Comparison of ENCODE assay signal across 8 cellular contexts in genomic region chrX:52261463-52262194, GRCh38.
DNase-seq lines count a peak whose midpoint lies in the region; ATAC-seq and TF ChIP-seq lines count a peak whose summit lies in the region.

No MANE protein-coding gene starts in this region.

- H2AFZ ChIP-seq in neural cell (ENCODE audit: low read depth, low read length), result peak overlapping the region; percentile 27

- DNase-seq in GDM1 (lab: John Stamatoyannopoulos, UW) (peak; percentile 81), H7 (peak; percentile 78), LoVo (ENCODE audit: low spot score) (peak; percentile 71), RWPE1 (ENCODE audit: low spot score) (peak; percentile 56), fibroblast of the aortic adventitia (ENCODE audit: low read depth) (peak; percentile 92)
- peak; percentile 94 for DNase-seq in activated effector memory CD4-positive, alpha-beta T cell treated with anti-CD3 and anti-CD28 coated beads, Interleukin-2, amount 50 U/mL, for 16 hours
- DNase-seq in stimulated activated naive CD8-positive, alpha-beta T cell treated with anti-CD3 and anti-CD28 coated beads, Interleukin-15, amount 100 ng/mL, for 72 hours, result peak; percentile 77 to 86

- H3K9ac ChIP-seq in neural cell (ENCODE audit: low read length), result peak overlapping the region; percentile 83

- no peaks in the 10 kb centered on the region for H4K20me1 ChIP-seq in neural cell (ENCODE audit: insufficient read depth)

- CTCF ChIA-PET in RWPE1 (lab: Yijun Ruan, JAX), result interaction anchor here (0.6 to 1.0 kb wide), 6 partner anchors 12 to 1969 kb away, joined by 3 to 4 read pairs (median 4); no protein-coding TSS in a partner anchor

- peaks cover 18% of the 10 kb centered on the region for H3K4me1 Mint-ChIP-seq in stimulated activated naive CD8-positive, alpha-beta T cell treated with anti-CD3 and anti-CD28 coated beads, Interleukin-15, amount 100 ng/mL, for 72 hours

- POLR2A ChIA-PET in RWPE1 (lab: Yijun Ruan, JAX; ENCODE audit: low non-redundant PET), result no interaction called here

- H3K79me2 ChIP-seq in neural cell (replicated peaks; ENCODE audit: insufficient read depth, low read length), result no peaks in the 10 kb centered on the region

- H3K9me2 ChIP-seq in neural cell (ENCODE audit: insufficient read depth, low read length), result no peaks in the 10 kb centered on the region

- H3F3A ChIP-seq in neural cell (ENCODE audit: insufficient read depth, low read length, poor library complexity, severe bottlenecking), result no peaks in the 10 kb centered on the region

- no peaks in the 10 kb centered on the region for H3K27me3 ChIP-seq in H7 (ENCODE audit: control insufficient read depth, insufficient read depth, low read length)
- H3K27me3 ChIP-seq in neural cell (ENCODE audit: insufficient read depth, low read depth, low read length), result no peaks in the 10 kb centered on the region

- peak; percentile 63 for TF ChIP-seq EP300 in neural cell (conservative IDR thresholded peaks at IDR 0.05; ENCODE audit: poor library complexity, severe bottlenecking)

- H3K9me3 ChIP-seq in neural cell (ENCODE audit: low read length), result no peaks in the 10 kb centered on the region

- H3K27ac ChIP-seq in RWPE1 (peak overlapping the region; percentile 85), neural cell (ENCODE audit: low read length) (peak overlapping the region; percentile 95)

- H3K4me3 ChIP-seq in H7 (ENCODE audit: insufficient read depth, low read depth, low read length) (peak overlapping the region; percentile 59), fibroblast of the aortic adventitia (ENCODE audit: low read depth, low read length) (peak overlapping the region; percentile 87), neural cell (ENCODE audit: low read length) (peak overlapping the region; percentile 70)

- peak; percentile 96 for TF ChIP-seq RAD21 in neural cell (conservative IDR thresholded peaks at IDR 0.05)

- peaks cover 5% of the 10 kb centered on the region for H3K27me3 Mint-ChIP-seq in stimulated activated naive CD8-positive, alpha-beta T cell treated with anti-CD3 and anti-CD28 coated beads, Interleukin-15, amount 100 ng/mL, for 72 hours

- peak overlapping the region; percentile 98 to 99 for H3K27ac Mint-ChIP-seq in stimulated activated naive CD8-positive, alpha-beta T cell treated with anti-CD3 and anti-CD28 coated beads, Interleukin-15, amount 100 ng/mL, for 72 hours

- peak overlapping the region; percentile 87 to 89 for H3K4me3 Mint-ChIP-seq in stimulated activated naive CD8-positive, alpha-beta T cell treated with anti-CD3 and anti-CD28 coated beads, Interleukin-15, amount 100 ng/mL, for 72 hours

- H3K9me3 Mint-ChIP-seq in stimulated activated naive CD8-positive, alpha-beta T cell treated with anti-CD3 and anti-CD28 coated beads, Interleukin-15, amount 100 ng/mL, for 72 hours, result no peaks in the 10 kb centered on the region

- no peaks in the 10 kb centered on the region for H3K36me3 ChIP-seq in H7 (replicated peaks; ENCODE audit: control insufficient read depth, insufficient read depth, low read length)
- H3K36me3 ChIP-seq in neural cell (ENCODE audit: insufficient read depth, low read length), result no peaks in the 10 kb centered on the region

- TF ChIP-seq CTCF in RWPE1 (conservative IDR thresholded peaks at IDR 0.05; ENCODE audit: low read depth) (peak; percentile 72), fibroblast of the aortic adventitia (IDR thresholded peaks at IDR 0.05; ENCODE audit: insufficient read depth, low read length) (peak; percentile 87), neural cell (IDR thresholded peaks at IDR 0.05; ENCODE audit: poor library complexity, severe bottlenecking) (peak; percentile 98)

- H3K4me2 ChIP-seq in neural cell (ENCODE audit: low read length), result peak overlapping the region; percentile 48

- peak; percentile 98 for ATAC-seq in stimulated activated naive CD8-positive, alpha-beta T cell treated with anti-CD3 and anti-CD28 coated beads, Interleukin-15, amount 100 ng/mL, for 72 hours

TF ChIP-seq in neural cell, 6 proteins besides CTCF, POLR2A, EP300 and RAD21:
- TF ChIP-seq MXI1 (conservative IDR thresholded peaks at IDR 0.05; ENCODE audit: poor library complexity, severe bottlenecking) (peak; percentile 37), EZH2 (IDR thresholded peaks at IDR 0.05; ENCODE audit: borderline replicate concordance, insufficient read depth, low read length, poor library complexity, severe bottlenecking) (no peak), POLR2AphosphoS5 (IDR thresholded peaks at IDR 0.05) (peak; percentile 91), SMC3 (conservative IDR thresholded peaks at IDR 0.05; ENCODE audit: poor library complexity) (peak; percentile 84), TAF1 (IDR thresholded peaks at IDR 0.05; ENCODE audit: low read depth) (peak; percentile 46)
- TF ChIP-seq, protein P1, sequence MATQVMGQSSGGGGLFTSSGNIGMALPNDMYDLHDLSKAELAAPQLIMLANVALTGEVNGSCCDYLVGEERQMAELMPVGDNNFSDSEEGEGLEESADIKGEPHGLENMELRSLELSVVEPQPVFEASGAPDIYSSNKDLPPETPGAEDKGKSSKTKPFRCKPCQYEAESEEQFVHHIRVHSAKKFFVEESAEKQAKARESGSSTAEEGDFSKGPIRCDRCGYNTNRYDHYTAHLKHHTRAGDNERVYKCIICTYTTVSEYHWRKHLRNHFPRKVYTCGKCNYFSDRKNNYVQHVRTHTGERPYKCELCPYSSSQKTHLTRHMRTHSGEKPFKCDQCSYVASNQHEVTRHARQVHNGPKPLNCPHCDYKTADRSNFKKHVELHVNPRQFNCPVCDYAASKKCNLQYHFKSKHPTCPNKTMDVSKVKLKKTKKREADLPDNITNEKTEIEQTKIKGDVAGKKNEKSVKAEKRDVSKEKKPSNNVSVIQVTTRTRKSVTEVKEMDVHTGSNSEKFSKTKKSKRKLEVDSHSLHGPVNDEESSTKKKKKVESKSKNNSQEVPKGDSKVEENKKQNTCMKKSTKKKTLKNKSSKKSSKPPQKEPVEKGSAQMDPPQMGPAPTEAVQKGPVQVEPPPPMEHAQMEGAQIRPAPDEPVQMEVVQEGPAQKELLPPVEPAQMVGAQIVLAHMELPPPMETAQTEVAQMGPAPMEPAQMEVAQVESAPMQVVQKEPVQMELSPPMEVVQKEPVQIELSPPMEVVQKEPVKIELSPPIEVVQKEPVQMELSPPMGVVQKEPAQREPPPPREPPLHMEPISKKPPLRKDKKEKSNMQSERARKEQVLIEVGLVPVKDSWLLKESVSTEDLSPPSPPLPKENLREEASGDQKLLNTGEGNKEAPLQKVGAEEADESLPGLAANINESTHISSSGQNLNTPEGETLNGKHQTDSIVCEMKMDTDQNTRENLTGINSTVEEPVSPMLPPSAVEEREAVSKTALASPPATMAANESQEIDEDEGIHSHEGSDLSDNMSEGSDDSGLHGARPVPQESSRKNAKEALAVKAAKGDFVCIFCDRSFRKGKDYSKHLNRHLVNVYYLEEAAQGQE (IDR thresholded peaks at IDR 0.05; ENCODE audit: borderline replicate concordance), result no peak
TF ChIP-seq in neural cell: peak in this region for 4.

Comparison
In these comparisons a context has a peak if more than half of its experiments do, and no peak if none do; other contexts are left out.
1. Peak in every context shown above with its lines: DNase-seq, ATAC-seq, H3K4me3 ChIP-seq and H3K27ac ChIP-seq.